In the genomic region with DNA sequence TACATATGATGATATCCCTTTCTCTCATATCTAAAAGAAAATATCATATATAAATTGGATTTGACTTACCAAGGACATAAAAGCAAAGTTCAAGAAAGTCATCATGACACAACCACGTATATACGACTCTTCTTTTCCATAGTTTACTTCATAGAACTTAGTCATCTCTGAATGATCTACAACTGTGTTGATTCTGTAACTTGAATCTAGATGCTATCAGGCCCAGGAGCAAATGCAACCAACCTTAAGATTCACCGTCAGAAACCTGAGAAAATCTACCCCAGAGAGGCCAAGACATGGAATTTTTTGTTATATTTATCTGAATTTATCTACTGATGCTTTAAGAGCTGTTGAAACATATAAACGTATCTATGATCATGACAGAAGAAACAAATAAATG, we compare ENCODE assay signal across 27 cellular contexts.
"Had no signal": no experiment of that assay in that cellular context is flagged by ENCODE, and none has a peak within 500 bp of the region (broad histone marks: within the 10 kb centered on the region; RNA-seq: fewer than 3 reads in every experiment).

No MANE protein-coding gene starts in this region.

- DNase-seq: dermis blood vessel endothelial cell; effector memory CD8-positive, alpha-beta T cell; erythroblast; esophagus squamous epithelium; foreskin melanocyte; glutamatergic neuron; heart right ventricle; hippocampal formation; left cardiac atrium; left lung; mesenchymal stem cell; naive thymus-derived CD4-positive, alpha-beta T cell; stimulated activated CD4-positive, alpha-beta T cell treated with anti-CD3 and anti-CD28 coated beads, Interleukin-12 subunit alpha, Interleukin-12 subunit beta, amount 100 ng/mL, for 4 hours; stimulated activated CD4-positive, alpha-beta T cell treated with anti-CD3 and anti-CD28 coated beads, Interleukin-1b, Interleukin-23, amount 100 ng/mL, for 48 hours; stimulated activated CD4-positive, alpha-beta T cell treated with anti-CD3 and anti-CD28 coated beads, Interleukin-4, amount 100 ng/mL, for 1 hour; stimulated activated CD8-positive, alpha-beta memory T cell treated with anti-CD3 and anti-CD28 coated beads, Interleukin-4, amount 100 ng/mL, for 48 hours; stimulated activated naive CD4-positive, alpha-beta T cell; stimulated activated naive CD8-positive, alpha-beta T cell treated with anti-CD3 and anti-CD28 coated beads, Interleukin-15, amount 100 ng/mL, for 72 hours; trophoblast cell had no signal

- H3K27me3 ChIP-seq: heart right ventricle, left lung, neural progenitor cell, right atrium auricular region, suprapubic skin, vagina had no signal

- H3K27ac ChIP-seq: esophagus squamous epithelium, heart right ventricle, left lung, neural progenitor cell, prostate gland, right atrium auricular region, suprapubic skin, vagina had no signal

- H2AFZ ChIP-seq: neural progenitor cell had no signal

- H3K4me2 ChIP-seq: neural progenitor cell, smooth muscle cell had no signal

- H3K9ac ChIP-seq: neural progenitor cell had no signal

- ATAC-seq: effector memory CD8-positive, alpha-beta T cell; heart right ventricle; left cardiac atrium; left lung; naive thymus-derived CD4-positive, alpha-beta T cell; sciatic nerve; stimulated activated naive CD8-positive, alpha-beta T cell treated with anti-CD3 and anti-CD28 coated beads, Interleukin-15, amount 100 ng/mL, for 72 hours had no signal

- H3K4me1 ChIP-seq: left lung, neural progenitor cell, prostate gland, right atrium auricular region, suprapubic skin, vagina had no signal

- H3K4me3 ChIP-seq: esophagus squamous epithelium, heart right ventricle, left lung, neural progenitor cell, prostate gland, right atrium auricular region, smooth muscle cell, suprapubic skin, vagina had no signal

- H3K36me3 ChIP-seq: esophagus squamous epithelium, heart right ventricle, left lung, neural progenitor cell, prostate gland, right atrium auricular region, suprapubic skin, vagina had no signal

- FAIRE-seq: endometrium had no signal

- H3K9me3 ChIP-seq: esophagus squamous epithelium, left lung, prostate gland, right atrium auricular region, suprapubic skin, vagina had no signal
